In genomic region chr11:66106786-66107599, GRCh38 we compare ENCODE assay signal across 11 cellular contexts. TPM values are rescaled to one million over a fixed set of nuclear protein-coding genes. Genes with fewer than 3 reads are reported as not detected.
DNase-seq lines count a peak whose midpoint lies in the region; ATAC-seq and TF ChIP-seq lines count a peak whose summit lies in the region.
"Had no signal": no experiment of that assay in that cellular context is flagged by ENCODE, and none has a peak within 500 bp of the region (broad histone marks: within the 10 kb centered on the region; RNA-seq: fewer than 3 reads in every experiment).

No MANE protein-coding gene starts in this region.

- no peak for TF ChIP-seq POLR2A in body of pancreas (IDR thresholded peaks at IDR 0.05)
- TF ChIP-seq POLR2A in esophagus squamous epithelium (IDR thresholded peaks at IDR 0.05), result no peak

- H3K4me1 Mint-ChIP-seq in nephron progenitor cell (peaks cover 29% of the 10 kb centered on the region), Calu3 (ENCODE audit: low read depth, unreplicated experiment) (peaks cover 30% of the 10 kb centered on the region)

- 83 to 93% methylated on average over 4 of the region's 4 CpGs for WGBS in body of pancreas, 2 donors
- WGBS in esophagus squamous epithelium, 2 donors, result 68 to 78% methylated on average over 4 of the region's 4 CpGs

- H3K36me3 ChIP-seq in HUES6 (ENCODE audit: control insufficient read depth, insufficient read depth, low read length) (no peaks in the 10 kb centered on the region), body of pancreas (replicated peaks in 1 of 2; ENCODE audit: insufficient read depth in 1 of 2, low read depth in 2 of 2) (no peaks in the 10 kb centered on the region), esophagus squamous epithelium (peaks cover 0 to 6% (median 0%) of the 10 kb centered on the region in 3 donors)
- H3K36me3 ChIP-seq: ovary had no signal

- peaks cover 0 to 4% of the 10 kb centered on the region in 2 donors for H3K9me3 Mint-ChIP-seq in activated naive CD4-positive, alpha-beta T cell treated with anti-CD3 and anti-CD28 coated beads, Interleukin-2, amount 50 U/mL, for 72 hours
- H3K9me3 Mint-ChIP-seq in nephron progenitor cell (no peaks in the 10 kb centered on the region), Calu3 (ENCODE audit: low read depth, unreplicated experiment) (no peaks in the 10 kb centered on the region)

- CTCF ChIA-PET in Calu3 (lab: Charles Lee), result no interaction called here

- intact Hi-C loops in Calu3 (cut with micrococcal nuclease; ENCODE audit: unreplicated experiment) (no loop called here), body of pancreas (cut with DNase I) (no loop called here), esophagus squamous epithelium (cut with DNase I) (no loop called here)

- peak; percentile 40 to 91 for ATAC-seq in activated naive CD4-positive, alpha-beta T cell treated with anti-CD3 and anti-CD28 coated beads, Interleukin-2, amount 50 U/mL, for 72 hours
- ATAC-seq in body of pancreas, result no peak

- peak; percentile 65 for DNase-seq in EH (ENCODE audit: low read depth)
- DNase-seq in activated naive CD4-positive, alpha-beta T cell treated with anti-CD3 and anti-CD28 coated beads, Interleukin-2, amount 50 U/mL, for 72 hours (ENCODE audit: low spot score in 2 of 2), result peak in 1 of 2 donors; percentile 78
- no peak for DNase-seq in nephron progenitor cell
- no peak for DNase-seq in Calu3
- no peak for DNase-seq in body of pancreas
- DNase-seq in esophagus squamous epithelium (lab: John Stamatoyannopoulos, UW), result no peak
- DNase-seq: activated gamma-delta T cell treated with Interleukin-2 at 50 U/mL for 16 hours, NCI-H2171 treated with DMSO at 0.1 percent for 48 hours, ovary had no signal

- H3K27me3 Mint-ChIP-seq in nephron progenitor cell (ENCODE audit: low read depth, poor library complexity) (peaks cover 3% of the 10 kb centered on the region), Calu3 (ENCODE audit: unreplicated experiment) (no peaks in the 10 kb centered on the region)

- H3K4me3 ChIP-seq in HUES6 (ENCODE audit: low read depth, low read length) (no peak overlapping the region; the same call in 1 of the 2 replicates), body of pancreas (no peak overlapping the region), esophagus squamous epithelium (no peak overlapping the region)
- H3K4me3 ChIP-seq: ovary had no signal

- H3K36me3 Mint-ChIP-seq in activated naive CD4-positive, alpha-beta T cell treated with anti-CD3 and anti-CD28 coated beads, Interleukin-2, amount 50 U/mL, for 72 hours, result peaks cover 0 to 26% of the 10 kb centered on the region in 2 donors
- H3K36me3 Mint-ChIP-seq in nephron progenitor cell (ENCODE audit: low read depth) (peaks cover 7% of the 10 kb centered on the region), Calu3 (ENCODE audit: insufficient read depth, unreplicated experiment) (no peaks in the 10 kb centered on the region)

- H3K27me3 ChIP-seq in HUES6 (ENCODE audit: control insufficient read depth, insufficient read depth, low read length), result no peaks in the 10 kb centered on the region
- H3K27me3 ChIP-seq in body of pancreas, result no peaks in the 10 kb centered on the region
- H3K27me3 ChIP-seq in esophagus squamous epithelium, result no peaks in the 10 kb centered on the region
- H3K27me3 ChIP-seq: ovary had no signal

- no peaks in the 10 kb centered on the region for H3K9me3 ChIP-seq in HUES6 (ENCODE audit: control insufficient read depth, insufficient read depth, low read depth, low read length)
- no peaks in the 10 kb centered on the region for H3K9me3 ChIP-seq in body of pancreas
- no peaks in the 10 kb centered on the region for H3K9me3 ChIP-seq in esophagus squamous epithelium
- H3K9me3 ChIP-seq: ovary had no signal

- H3K4me3 Mint-ChIP-seq in nephron progenitor cell (no peak overlapping the region), Calu3 (ENCODE audit: low read depth, unreplicated experiment) (no peak overlapping the region)

- no peak for TF ChIP-seq CTCF in nephron progenitor cell (IDR thresholded peaks at IDR 0.05)
- no peak for TF ChIP-seq CTCF in Calu3 (IDR thresholded peaks at IDR 0.05; ENCODE audit: unreplicated experiment)
- no peak for TF ChIP-seq CTCF in body of pancreas (IDR thresholded peaks at IDR 0.05)
- no peak for TF ChIP-seq CTCF in esophagus squamous epithelium (IDR thresholded peaks at IDR 0.05)

- peak overlapping the region; percentile 43 for H3K9ac ChIP-seq in HUES6 (ENCODE audit: low read length)

- no TSS peak for BruUV-seq in Calu3 (replicated peaks; lab: Mats Ljungman, UMichigan)

- H3K27ac Mint-ChIP-seq in activated naive CD4-positive, alpha-beta T cell treated with anti-CD3 and anti-CD28 coated beads, Interleukin-2, amount 50 U/mL, for 72 hours, result peak overlapping the region; percentile 81 to 87
- peak overlapping the region; percentile 11 for H3K27ac Mint-ChIP-seq in nephron progenitor cell
- H3K27ac Mint-ChIP-seq in Calu3 (ENCODE audit: unreplicated experiment), result no peak overlapping the region

- H3K4me1 ChIP-seq in HUES6 (ENCODE audit: control insufficient read depth, insufficient read depth, low read length) (peaks cover 32% of the 10 kb centered on the region), body of pancreas (peaks cover 1% of the 10 kb centered on the region), esophagus squamous epithelium (peaks cover 5 to 35% (median 6%) of the 10 kb centered on the region in 3 donors)

- 0 out of 2 replicates have a peak overlapping the region, but pooled peaks have one; percentile 27 for H3K27ac ChIP-seq in HUES6 (ENCODE audit: low read depth, low read length)
- no peak overlapping the region for H3K27ac ChIP-seq in body of pancreas
- no peak overlapping the region for H3K27ac ChIP-seq in esophagus squamous epithelium
- H3K27ac ChIP-seq: ovary had no signal

RNA-seq across cellular contexts. Expression of gene PACS1, which starts 36.9 kb away (rescaled TPM):
- 100 to 1,000 TPM; 124 TPM for total RNA-seq in activated naive CD4-positive, alpha-beta T cell treated with anti-CD3 and anti-CD28 coated beads, Interleukin-2, amount 50 U/mL, for 72 hours
- total RNA-seq in Calu3 (2022), result 44.7 and 47.9 TPM in 2 replicates
- 10 to 100 TPM; 17.5 to 19.7 TPM for total RNA-seq in body of pancreas
- 10 to 100 TPM; 17.9 to 37.6 (median 25.4) TPM for total RNA-seq in esophagus squamous epithelium

RNA-seq across cellular contexts. Expression of gene SF3B2, which starts 54.8 kb away (rescaled TPM):
- total RNA-seq in activated naive CD4-positive, alpha-beta T cell treated with anti-CD3 and anti-CD28 coated beads, Interleukin-2, amount 50 U/mL, for 72 hours, result 100 to 1,000 TPM; 236 to 246 TPM
- total RNA-seq in Calu3 (2022) (167 and 173 TPM in 2 replicates), body of pancreas (100 to 1,000 TPM; 112 to 255 TPM), esophagus squamous epithelium (100 to 1,000 TPM in 1 of 4 donors, 10 to 100 TPM in 3; 87.8 to 112 (median 93.5) TPM)

RNA-seq across cellular contexts. Expression of gene GAL3ST3, which starts 58.0 kb away (rescaled TPM):
- 1 to 10 TPM in 1 of 2 donors, under 1 TPM in 1; 0.14 to 1.1 TPM for total RNA-seq in activated naive CD4-positive, alpha-beta T cell treated with anti-CD3 and anti-CD28 coated beads, Interleukin-2, amount 50 U/mL, for 72 hours
- total RNA-seq in Calu3 (2022) (not detected in 2 replicates), body of pancreas (1 to 10 TPM in 1 of 2 donors, under 1 TPM in 1; 0.66 to 2.6 TPM), esophagus squamous epithelium (not detected)
- total RNA-seq: endothelial cell of umbilical vein had no signal
